ENCODE assay signal across 10 cellular contexts in the genomic region with DNA sequence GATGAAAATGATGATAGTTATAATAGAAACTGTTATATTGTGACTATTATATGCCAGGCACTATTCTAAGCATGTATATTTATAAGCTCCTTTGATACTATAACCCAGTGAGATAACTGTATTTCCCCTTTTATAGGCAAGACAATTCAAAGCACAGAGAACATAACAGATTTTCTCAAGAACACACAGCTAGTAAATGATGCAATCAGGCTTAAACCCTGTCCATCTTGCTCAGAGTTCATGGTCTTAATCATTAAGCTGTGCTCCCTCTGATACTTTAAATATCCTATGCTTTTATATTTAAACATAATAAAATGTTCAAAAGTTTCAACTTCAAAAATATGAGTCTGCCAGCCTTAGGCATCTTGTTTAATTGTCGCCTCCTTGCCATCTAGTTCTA.
"Had no signal": no experiment of that assay in that cellular context is flagged by ENCODE, and none has a peak within 500 bp of the region (broad histone marks: within the 10 kb centered on the region; RNA-seq: fewer than 3 reads in every experiment).

No MANE protein-coding gene starts in this region.

- FAIRE-seq: H1, H54 had no signal

- H3K4me1 ChIP-seq: HAP-1 had no signal

- H3K9me3 ChIP-seq: HAP-1 had no signal

- DNase-seq: GM23248, GOT3, H9, HCEC 1CT, HFFc6 had no signal

- H3K27ac ChIP-seq: GM23248 had no signal

- ATAC-seq: GM23338, HCT116 had no signal

- H3K9me3 Mint-ChIP-seq: GM23338, H9, HFFc6 had no signal

- H3K4me3 ChIP-seq: GM23248, GM23338, HAP-1 had no signal

- H3K4me2 ChIP-seq: GM23338 had no signal

- H3K4me1 Mint-ChIP-seq: GM23338, H9 had no signal

- H3K9ac ChIP-seq: GM23248 had no signal

- H2AFZ ChIP-seq: GM23248, GM23338 had no signal

- H3K4me3 Mint-ChIP-seq: GM23338, H9, HFFc6 had no signal

- H3K36me3 ChIP-seq: HAP-1 had no signal

- H3K27ac Mint-ChIP-seq: GM23338, H9, HFFc6 had no signal
